Comparison of ENCODE assay signal across 11 cellular contexts in the genomic region with DNA sequence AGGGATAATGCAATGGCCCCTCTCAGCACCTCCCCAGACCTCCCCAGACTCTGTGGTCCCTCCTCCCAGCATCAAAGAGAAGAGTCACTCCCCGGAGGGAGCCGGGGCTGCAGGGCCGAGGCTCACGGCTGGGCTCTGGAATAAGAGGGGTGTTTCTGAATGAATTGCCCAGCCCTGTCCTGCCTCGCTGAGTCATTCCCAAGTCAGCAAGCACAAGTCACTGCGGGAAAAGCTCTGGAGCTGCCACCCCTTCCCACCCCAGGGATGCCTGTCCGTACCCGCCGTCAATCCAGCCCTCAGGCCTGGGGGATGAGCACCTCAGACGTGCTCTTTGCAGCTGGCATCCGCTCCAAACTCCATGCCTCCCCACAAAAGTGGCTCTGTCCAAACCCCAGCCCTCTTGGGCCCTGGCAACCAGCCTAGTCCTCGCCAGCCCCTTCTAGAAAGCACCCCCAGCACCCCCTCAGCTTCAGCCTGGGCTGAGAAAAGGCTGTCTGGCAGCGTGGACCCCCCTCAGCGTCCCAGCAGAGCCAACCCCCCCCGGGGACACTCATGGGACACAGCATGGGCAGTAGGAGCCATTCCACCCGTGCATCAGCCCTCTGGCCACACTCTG. TPM values are rescaled to one million over a fixed set of nuclear protein-coding genes. Genes with fewer than 3 reads are reported as not detected.
DNase-seq lines count a peak whose midpoint lies in the region; ATAC-seq and TF ChIP-seq lines count a peak whose summit lies in the region.
"Had no signal": no experiment of that assay in that cellular context is flagged by ENCODE, and none has a peak within 500 bp of the region (broad histone marks: within the 10 kb centered on the region; RNA-seq: fewer than 3 reads in every experiment).

No MANE protein-coding gene starts in this region.

- H3K4me1 Mint-ChIP-seq in WTC11 = peaks cover 20% of the 10 kb centered on the region

- no peaks in the 10 kb centered on the region for H3K27me3 ChIP-seq in suprapubic skin
- H3K27me3 ChIP-seq in ovary = no peaks in the 10 kb centered on the region

- H3K9me3 ChIP-seq in suprapubic skin = no peaks in the 10 kb centered on the region
- H3K9me3 ChIP-seq in ovary = no peaks in the 10 kb centered on the region

- POLR2A ChIA-PET in WTC11 (lab: Charles Lee) = no interaction called here

- no peak overlapping the region for H3K27ac Mint-ChIP-seq in WTC11
- H3K27ac Mint-ChIP-seq: stimulated activated naive CD8-positive, alpha-beta T cell treated with anti-CD3 and anti-CD28 coated beads, Interleukin-15, Interleukin-2, amounts not matched to agents 100 ng/mL and 50 ng/mL, for 24 hours had no signal

- no peaks in the 10 kb centered on the region for H3K36me3 ChIP-seq in suprapubic skin
- H3K36me3 ChIP-seq in ovary = no peaks in the 10 kb centered on the region

- no peak overlapping the region for H3K4me3 ChIP-seq in fibroblast of pulmonary artery (replicated peaks; ENCODE audit: low read depth, low read length)
- H3K4me3 ChIP-seq in suprapubic skin = no peak overlapping the region
- no peak overlapping the region for H3K4me3 ChIP-seq in ovary

- TF ChIP-seq EP300 in suprapubic skin (IDR thresholded peaks at IDR 0.05) (no peak), ovary (IDR thresholded peaks at IDR 0.05) (no peak)

- H3K27ac ChIP-seq in suprapubic skin (peak overlapping the region; percentile 74), ovary (no peak overlapping the region)

- H3K4me1 ChIP-seq in suprapubic skin = peaks cover 30% of the 10 kb centered on the region
- no peaks in the 10 kb centered on the region for H3K4me1 ChIP-seq in ovary (ENCODE audit: insufficient read depth)

- intact Hi-C loops in ovary (cut with DNase I) = no loop called here

- TF ChIP-seq POLR2A in suprapubic skin (IDR thresholded peaks at IDR 0.05) (no peak), ovary (IDR thresholded peaks at IDR 0.05) (no peak)

- peak; percentile 23; the same call in 1 of the 2 replicates for ATAC-seq in WTC11
- no peak for ATAC-seq in GM21528 (IDR thresholded peaks at IDR 0.05; ENCODE audit: low FRiP score, unreplicated experiment)

- H3K27me3 Mint-ChIP-seq in WTC11 (ENCODE audit: low read depth) = no peaks in the 10 kb centered on the region
- H3K27me3 Mint-ChIP-seq: stimulated activated naive CD8-positive, alpha-beta T cell treated with anti-CD3 and anti-CD28 coated beads, Interleukin-15, Interleukin-2, amounts not matched to agents 100 ng/mL and 50 ng/mL, for 24 hours had no signal

- peak; percentile 98 for DNase-seq in HPDE6-E6E7 (ENCODE audit: extremely low spot score)
- no peak for DNase-seq in WTC11 (ENCODE audit: low spot score)
- DNase-seq in fibroblast of pulmonary artery (ENCODE audit: low read depth) = peak; percentile 30
- no peak for DNase-seq in suprapubic skin (ENCODE audit: low spot score in 2 of 2)
- DNase-seq in ovary = no peak
- no peak for DNase-seq in stimulated activated CD4-positive, alpha-beta T cell treated with anti-CD3 and anti-CD28 coated beads, Interleukin-1b, Interleukin-23, amount 100 ng/mL, for 48 hours
- DNase-seq: activated CD8-positive, alpha-beta memory T cell treated with anti-CD3 and anti-CD28 coated beads, Interleukin-2, amount 50 U/mL, for 48 hours; DMS53; stimulated activated CD4-positive, alpha-beta T cell treated with anti-CD3 and anti-CD28 coated beads, Interleukin-2, amount 100 ng/mL, for 24 hours had no signal

- CTCF ChIA-PET in WTC11 (lab: Charles Lee) = interaction anchor here (0.5 to 1.6 kb wide), 4 partner anchors 19 to 147 kb away, joined by 3 to 8 read pairs (median 4); no protein-coding TSS in a partner anchor

- H3K36me3 Mint-ChIP-seq in WTC11 = no peaks in the 10 kb centered on the region

- no peak for TF ChIP-seq CTCF in WTC11 (IDR thresholded peaks at IDR 0.05)
- no peak for TF ChIP-seq CTCF in fibroblast of pulmonary artery (IDR thresholded peaks at IDR 0.05; ENCODE audit: low read length, missing control alignments)
- TF ChIP-seq CTCF in suprapubic skin (IDR thresholded peaks at IDR 0.05) = no peak
- TF ChIP-seq CTCF in ovary (IDR thresholded peaks at IDR 0.05) = no peak

- H3K4me3 Mint-ChIP-seq in WTC11 = no peak overlapping the region
- H3K4me3 Mint-ChIP-seq: stimulated activated naive CD8-positive, alpha-beta T cell treated with anti-CD3 and anti-CD28 coated beads, Interleukin-15, Interleukin-2, amounts not matched to agents 100 ng/mL and 50 ng/mL, for 24 hours had no signal

- no peaks in the 10 kb centered on the region for H3K9me3 Mint-ChIP-seq in WTC11
- H3K9me3 Mint-ChIP-seq: stimulated activated naive CD8-positive, alpha-beta T cell treated with anti-CD3 and anti-CD28 coated beads, Interleukin-15, Interleukin-2, amounts not matched to agents 100 ng/mL and 50 ng/mL, for 24 hours had no signal

- 50% methylated on average over 12 of the region's 16 CpGs for WGBS in suprapubic skin
- 77 to 81% (median 79%) methylated on average over 14 to 16 of the region's 16 CpGs for WGBS in ovary, 3 donors

TF ChIP-seq in WTC11, 78 proteins besides CTCF, POLR2A, EP300 and RAD21 (continues in another document):
- TF ChIP-seq ZMAT4 (CRISPR knock-in tag; IDR thresholded peaks at IDR 0.05) (no peak), STAT6 (CRISPR knock-in tag; conservative IDR thresholded peaks at IDR 0.05; ENCODE audit: low read depth) (no peak), MAX (CRISPR knock-in tag; IDR thresholded peaks at IDR 0.05) (no peak), RELA (CRISPR knock-in tag; IDR thresholded peaks at IDR 0.05; ENCODE audit: borderline replicate concordance) (no peak), ATF3 (CRISPR knock-in tag; conservative IDR thresholded peaks at IDR 0.05) (no peak), ZNF121 (CRISPR knock-in tag; IDR thresholded peaks at IDR 0.05) (no peak), NR1H2 (CRISPR knock-in tag; IDR thresholded peaks at IDR 0.05) (no peak), ZNF425 (CRISPR knock-in tag; conservative IDR thresholded peaks at IDR 0.05) (no peak), SOX15 (CRISPR knock-in tag; IDR thresholded peaks at IDR 0.05) (no peak), MXD4 (CRISPR knock-in tag; IDR thresholded peaks at IDR 0.05; ENCODE audit: borderline replicate concordance) (no peak)
- TF ChIP-seq, protein P1, sequence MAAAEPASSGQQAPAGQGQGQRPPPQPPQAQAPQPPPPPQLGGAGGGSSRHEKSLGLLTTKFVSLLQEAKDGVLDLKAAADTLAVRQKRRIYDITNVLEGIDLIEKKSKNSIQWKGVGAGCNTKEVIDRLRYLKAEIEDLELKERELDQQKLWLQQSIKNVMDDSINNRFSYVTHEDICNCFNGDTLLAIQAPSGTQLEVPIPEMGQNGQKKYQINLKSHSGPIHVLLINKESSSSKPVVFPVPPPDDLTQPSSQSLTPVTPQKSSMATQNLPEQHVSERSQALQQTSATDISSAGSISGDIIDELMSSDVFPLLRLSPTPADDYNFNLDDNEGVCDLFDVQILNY (CRISPR knock-in tag; IDR thresholded peaks at IDR 0.05) = no peak

RNA-seq across cellular contexts. Expression of gene CELSR1, which starts 22.7 kb away (rescaled TPM):
- 16.8 to 20.8 TPM (median 19.9 TPM) in 3 replicates for total RNA-seq in WTC11 (2021)
- total RNA-seq in suprapubic skin = 100 to 1,000 TPM in 1 of 4 donors, 10 to 100 TPM in 3; 75.6 to 102 (median 77.5) TPM
- 10 to 100 TPM in 1 of 7 donors, 1 to 10 TPM in 4, under 1 TPM in 2; 0.63 to 25.2 (median 4.1) TPM for total RNA-seq in ovary
- polyA plus RNA-seq in ovary = 1 to 10 TPM in 1 of 2 donors, under 1 TPM in 1; 0.75 to 1.7 TPM

Comparison
In these comparisons a context has a peak if more than half of its experiments do, and no peak if none do; other contexts are left out.
1. DNase-seq: peak in HPDE6-E6E7 (single experiment) and fibroblast of pulmonary artery (single experiment); none in WTC11 (single experiment), suprapubic skin (0 of 2), ovary (0 of 5) and stimulated activated CD4-positive, alpha-beta T cell treated with anti-CD3 and anti-CD28 coated beads, Interleukin-1b, Interleukin-23, amount 100 ng/mL, for 48 hours (single experiment).